ENCODE assay signal across 1 cellular context in genomic region chr3:10021856-10022775, GRCh38.
TF ChIP-seq lines count a peak whose summit lies in the region.

No MANE protein-coding gene starts in this region.

TF ChIP-seq in IMR-90, 13 proteins besides CTCF, POLR2A, EP300 and RAD21:
- no peak for TF ChIP-seq SMC3 (IDR thresholded peaks at IDR 0.05; ENCODE audit: low read depth, low read length)
- no peak for TF ChIP-seq MAZ (IDR thresholded peaks at IDR 0.05; ENCODE audit: borderline replicate concordance, low read depth, low read length)
